ENCODE assay signal across 7 cellular contexts in genomic region chr16:66427036-66427446, GRCh38. TPM values are rescaled to one million over a fixed set of nuclear protein-coding genes. Genes with fewer than 3 reads are reported as not detected.
DNase-seq lines count a peak whose midpoint lies in the region; ATAC-seq and TF ChIP-seq lines count a peak whose summit lies in the region.

BEAN1 (plus strand) TSS chr16:66427295; CDS start chr16:66437677, 10,382 bp downstream.

- intact Hi-C loops in Right ventricle myocardium superior (cut with DNase I): no loop called here

- TF ChIP-seq CTCF in VCaP (conservative IDR thresholded peaks at IDR 0.05) (no peak), GM13976 (IDR thresholded peaks at IDR 0.05; ENCODE audit: borderline replicate concordance, control extremely low read depth, extremely low read depth, insufficient read depth, missing control alignments) (no peak)

- in situ Hi-C loops in GM13976 (cut with MboI; ENCODE audit: low sequenced_read_pairs, unreplicated experiment): no loop called here

- no peaks in the 10 kb centered on the region for H3K36me3 ChIP-seq in H7 (replicated peaks; ENCODE audit: control insufficient read depth, insufficient read depth, low read length)
- no peaks in the 10 kb centered on the region for H3K36me3 ChIP-seq in rectal smooth muscle tissue (ENCODE audit: control insufficient read depth, insufficient read depth, low read length)

- H3K27ac ChIP-seq in VCaP: peak within 1 kb of the TSS; percentile 32; the same call in 1 of the 2 replicates
- H3K27ac ChIP-seq in rectal smooth muscle tissue (ENCODE audit: low read depth, low read length): no peak within 1 kb of the TSS

- H3K4me1 ChIP-seq in rectal smooth muscle tissue (ENCODE audit: control insufficient read depth, insufficient read depth, low read length): no peaks in the 10 kb centered on the region

- H3K4me3 ChIP-seq in H7 (ENCODE audit: insufficient read depth, low read depth, low read length) (peak within 1 kb of the TSS; percentile 44), rectal smooth muscle tissue (ENCODE audit: low read length) (peak within 1 kb of the TSS; percentile 47)

- H3K27me3 ChIP-seq in H7 (ENCODE audit: control insufficient read depth, insufficient read depth, low read length) (peaks cover 72% of the 10 kb centered on the region), rectal smooth muscle tissue (ENCODE audit: control insufficient read depth, insufficient read depth, low read length) (peaks cover 38% of the 10 kb centered on the region)

- H3K9ac ChIP-seq in rectal smooth muscle tissue (ENCODE audit: low read length): no peak within 1 kb of the TSS

- ATAC-seq in Right ventricle myocardium superior (ENCODE audit: poor library complexity): peak; percentile 73
- ATAC-seq in HG02588 (IDR thresholded peaks at IDR 0.05; ENCODE audit: unreplicated experiment): no peak
- ATAC-seq in GM21619 (IDR thresholded peaks at IDR 0.05; ENCODE audit: unreplicated experiment): no peak

- peak; percentile 89 for DNase-seq in H7
- peak; percentile 56 for DNase-seq in Right ventricle myocardium superior
- DNase-seq in GM13976 (ENCODE audit: low spot score): no peak

RNA-seq across cellular contexts. Expression of gene BEAN1, which starts in this region (rescaled TPM):
- total RNA-seq in H7 (2014; rRNA removed; shearing (Covaris generic)): 0.03 TPM in 1 of 2 replicates, not detected in the other
- 1.4 TPM for total RNA-seq in Right ventricle myocardium superior

Comparison
In these comparisons a context has a peak if more than half of its experiments do, and no peak if none do; other contexts are left out.
1. Peak in DNase-seq and H3K4me3 ChIP-seq in H7; RNA of the gene not detected or under 1 TPM.